ENCODE assay signal across 1 cellular context in the genomic region with DNA sequence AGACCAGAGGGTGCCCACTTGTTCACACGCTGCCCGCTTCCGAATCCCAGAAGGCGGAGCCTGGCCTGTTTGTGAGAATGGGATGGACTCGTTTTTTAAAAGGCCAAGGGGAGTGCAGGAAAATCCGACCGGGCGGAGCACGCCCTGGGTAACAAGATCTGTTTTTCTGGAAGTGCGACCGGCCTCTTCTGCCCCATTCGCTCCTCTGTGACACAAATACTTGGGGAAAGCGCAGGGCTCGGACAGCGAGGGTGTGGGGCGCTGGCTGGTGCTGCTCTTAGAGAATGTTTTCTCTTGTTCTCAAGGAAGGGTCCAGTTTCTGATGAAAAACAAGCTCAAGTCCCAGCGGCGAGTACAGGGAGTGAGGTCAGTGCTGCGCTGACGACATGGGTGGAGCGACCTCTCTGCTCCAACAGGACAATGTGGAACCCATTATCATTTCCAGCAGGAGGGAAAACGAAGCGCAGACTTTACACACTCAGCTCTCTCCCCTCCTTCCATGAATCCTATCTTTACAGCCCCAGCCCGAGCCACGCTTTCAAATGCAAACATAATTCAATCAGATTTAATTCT.
TF ChIP-seq lines count a peak whose summit lies in the region.

No MANE protein-coding gene starts in this region.

TF ChIP-seq in neural cell, 6 proteins besides CTCF, POLR2A, EP300 and RAD21 (continued from another document):
- TF ChIP-seq EZH2 (IDR thresholded peaks at IDR 0.05; ENCODE audit: borderline replicate concordance, insufficient read depth, low read length, poor library complexity, severe bottlenecking) (no peak), TAF1 (IDR thresholded peaks at IDR 0.05; ENCODE audit: low read depth) (no peak), POLR2AphosphoS5 (IDR thresholded peaks at IDR 0.05) (peak; percentile 37), SMC3 (conservative IDR thresholded peaks at IDR 0.05; ENCODE audit: poor library complexity) (peak; percentile 8)
